ENCODE assay signal across 1 cellular context in the genomic region with DNA sequence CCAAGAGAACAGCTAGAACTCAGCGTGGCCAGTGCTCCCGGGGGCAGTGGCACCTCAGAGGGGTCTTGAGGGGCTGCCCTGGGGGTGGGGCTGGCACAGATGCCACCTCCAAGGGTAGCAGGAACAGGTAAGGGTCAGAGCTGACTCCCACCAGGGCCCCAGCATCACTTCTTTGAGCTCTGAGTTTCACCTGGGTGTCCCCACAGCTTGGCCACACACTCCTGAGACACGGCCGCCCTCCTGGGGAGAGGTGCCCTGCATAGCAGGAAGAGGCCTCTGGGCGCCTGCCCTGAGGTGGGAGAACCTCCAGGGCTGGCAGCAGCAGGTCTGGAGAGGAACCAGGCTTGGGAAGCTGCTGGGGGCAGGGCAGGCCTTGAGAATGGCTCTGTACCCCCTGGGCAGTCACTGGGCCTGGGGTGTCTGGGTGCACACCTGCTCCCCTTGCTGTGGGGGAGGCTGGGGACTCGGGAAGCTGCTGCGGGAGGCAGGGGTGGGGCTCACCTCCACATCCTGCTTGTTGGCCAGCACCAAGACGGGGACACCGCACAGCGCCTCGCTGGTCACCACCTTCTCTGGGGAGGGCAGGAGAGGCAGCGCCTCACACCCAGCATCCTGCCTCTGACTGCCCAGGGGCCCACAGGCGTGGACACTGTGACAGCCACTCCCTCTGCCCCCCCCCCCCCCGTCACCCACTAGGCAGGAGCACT.
TF ChIP-seq lines count a peak whose summit lies in the region.

No MANE protein-coding gene starts in this region.

TF ChIP-seq in K562, 482 proteins besides CTCF, POLR2A, EP300 and RAD21:
- TF ChIP-seq MIER1 (IDR thresholded peaks at IDR 0.05; ENCODE audit: low read depth) (no peak), ZBED1 (IDR thresholded peaks at IDR 0.05) (no peak), ZNF766 (CRISPR knock-in tag; conservative IDR thresholded peaks at IDR 0.05) (no peak), POLR2B (IDR thresholded peaks at IDR 0.05; ENCODE audit: low read depth, partially characterized antibody) (peak; percentile 22), ZNF274 (IDR thresholded peaks at IDR 0.05; ENCODE audit: borderline replicate concordance, low read depth, low read length) (no peak), TBP (optimal IDR thresholded peaks at IDR 0.05; ENCODE audit: low read depth, low read length) (no peak), ZNF561 (CRISPR knock-in tag; conservative IDR thresholded peaks at IDR 0.05) (no peak), ZNF639 (CRISPR knock-in tag; conservative IDR thresholded peaks at IDR 0.05 in 1 of 2, IDR thresholded peaks at IDR 0.05 in 1 of 2) (no peak), ZNF133 (CRISPR knock-in tag; IDR thresholded peaks at IDR 0.05) (no peak), KDM2B (CRISPR knock-in tag; IDR thresholded peaks at IDR 0.05) (no peak), ETV6 (IDR thresholded peaks at IDR 0.05; ENCODE audit: borderline replicate concordance in 1 of 2, low read depth in 2 of 2, low read length in 1 of 2) (no peak), ETV6 (CRISPR knock-in tag; IDR thresholded peaks at IDR 0.05; ENCODE audit: borderline replicate concordance) (no peak), ADNP (tag; IDR thresholded peaks at IDR 0.05) (no peak), POLR2G (IDR thresholded peaks at IDR 0.05; ENCODE audit: low read depth, low read length) (peak; percentile 71), XRCC4 (IDR thresholded peaks at IDR 0.05; ENCODE audit: extremely low read depth, insufficient read depth, insufficient read length) (no peak), RBFOX2 (IDR thresholded peaks at IDR 0.05; ENCODE audit: low read depth, low read length) (peak; percentile 58; the same call in 1 of the 2 replicates), HEY1 (CRISPR knock-in tag; IDR thresholded peaks at IDR 0.05; ENCODE audit: borderline replicate concordance) (no peak), HMGN3 (IDR thresholded peaks at IDR 0.05; ENCODE audit: borderline replicate concordance, extremely low read depth, insufficient read length, low read depth, low read length) (peak; percentile 43), XRCC5 (IDR thresholded peaks at IDR 0.05; ENCODE audit: low read depth, low read length) (no peak)
- TF ChIP-seq, protein P1, sequence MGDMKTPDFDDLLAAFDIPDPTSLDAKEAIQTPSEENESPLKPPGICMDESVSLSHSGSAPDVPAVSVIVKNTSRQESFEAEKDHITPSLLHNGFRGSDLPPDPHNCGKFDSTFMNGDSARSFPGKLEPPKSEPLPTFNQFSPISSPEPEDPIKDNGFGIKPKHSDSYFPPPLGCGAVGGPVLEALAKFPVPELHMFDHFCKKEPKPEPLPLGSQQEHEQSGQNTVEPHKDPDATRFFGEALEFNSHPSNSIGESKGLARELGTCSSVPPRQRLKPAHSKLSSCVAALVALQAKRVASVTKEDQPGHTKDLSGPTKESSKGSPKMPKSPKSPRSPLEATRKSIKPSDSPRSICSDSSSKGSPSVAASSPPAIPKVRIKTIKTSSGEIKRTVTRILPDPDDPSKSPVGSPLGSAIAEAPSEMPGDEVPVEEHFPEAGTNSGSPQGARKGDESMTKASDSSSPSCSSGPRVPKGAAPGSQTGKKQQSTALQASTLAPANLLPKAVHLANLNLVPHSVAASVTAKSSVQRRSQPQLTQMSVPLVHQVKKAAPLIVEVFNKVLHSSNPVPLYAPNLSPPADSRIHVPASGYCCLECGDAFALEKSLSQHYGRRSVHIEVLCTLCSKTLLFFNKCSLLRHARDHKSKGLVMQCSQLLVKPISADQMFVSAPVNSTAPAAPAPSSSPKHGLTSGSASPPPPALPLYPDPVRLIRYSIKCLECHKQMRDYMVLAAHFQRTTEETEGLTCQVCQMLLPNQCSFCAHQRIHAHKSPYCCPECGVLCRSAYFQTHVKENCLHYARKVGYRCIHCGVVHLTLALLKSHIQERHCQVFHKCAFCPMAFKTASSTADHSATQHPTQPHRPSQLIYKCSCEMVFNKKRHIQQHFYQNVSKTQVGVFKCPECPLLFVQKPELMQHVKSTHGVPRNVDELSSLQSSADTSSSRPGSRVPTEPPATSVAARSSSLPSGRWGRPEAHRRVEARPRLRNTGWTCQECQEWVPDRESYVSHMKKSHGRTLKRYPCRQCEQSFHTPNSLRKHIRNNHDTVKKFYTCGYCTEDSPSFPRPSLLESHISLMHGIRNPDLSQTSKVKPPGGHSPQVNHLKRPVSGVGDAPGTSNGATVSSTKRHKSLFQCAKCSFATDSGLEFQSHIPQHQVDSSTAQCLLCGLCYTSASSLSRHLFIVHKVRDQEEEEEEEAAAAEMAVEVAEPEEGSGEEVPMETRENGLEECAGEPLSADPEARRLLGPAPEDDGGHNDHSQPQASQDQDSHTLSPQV (IDR thresholded peaks at IDR 0.05) = no peak
- TF ChIP-seq, protein P2, sequence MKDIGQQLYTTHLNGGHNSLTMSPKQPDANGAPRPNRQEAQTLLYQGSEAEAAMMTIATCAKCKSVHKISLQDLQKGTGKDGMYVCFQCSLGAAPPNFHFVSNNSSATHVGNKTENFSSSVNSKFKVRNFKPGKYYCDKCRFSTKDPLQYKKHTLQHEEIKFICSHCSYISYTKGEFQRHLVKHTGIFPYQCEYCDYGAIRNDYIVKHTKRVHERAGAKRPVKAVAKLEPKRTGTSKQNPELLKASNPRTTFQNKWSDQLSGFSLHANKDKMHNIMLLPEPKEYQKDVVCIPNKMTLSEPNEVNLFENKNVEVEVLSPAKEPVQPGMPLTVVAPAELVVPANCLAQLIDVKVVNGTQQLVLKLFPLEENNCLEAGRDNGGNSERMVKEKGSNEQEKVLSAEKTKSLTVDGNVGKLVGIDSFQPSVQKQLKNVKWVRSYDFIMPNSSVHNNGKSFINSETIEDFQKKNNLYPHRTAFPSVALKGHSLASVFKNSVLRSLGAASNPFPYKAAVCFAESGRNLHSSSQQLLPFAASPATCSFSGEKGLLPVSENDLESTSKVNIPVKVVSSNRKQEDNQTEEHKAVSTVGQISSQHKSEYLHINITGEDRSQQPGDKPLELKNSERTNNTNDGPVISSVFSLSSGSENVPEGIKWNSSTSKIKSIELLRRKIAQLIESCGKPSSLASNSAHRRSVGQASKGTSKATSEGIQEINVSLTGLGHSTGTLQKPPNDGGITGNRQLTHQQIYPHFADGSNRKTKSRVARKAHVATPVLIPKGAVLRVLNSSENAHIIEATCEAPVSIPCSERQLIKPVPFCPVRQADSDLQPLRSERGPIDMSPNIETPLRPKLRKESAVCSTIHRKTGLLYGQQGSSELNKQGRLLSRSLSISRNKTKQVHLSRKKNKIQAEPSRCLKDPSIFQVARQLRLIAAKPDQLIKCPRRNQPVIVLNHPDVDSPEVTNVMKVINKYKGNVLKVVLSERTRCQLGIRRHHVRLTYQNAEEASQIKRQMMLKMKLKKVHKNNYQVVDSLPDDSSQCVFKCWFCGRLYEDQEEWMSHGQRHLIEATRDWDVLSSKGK (CRISPR knock-in tag; IDR thresholded peaks at IDR 0.05) = no peak
- TF ChIP-seq, protein P3, sequence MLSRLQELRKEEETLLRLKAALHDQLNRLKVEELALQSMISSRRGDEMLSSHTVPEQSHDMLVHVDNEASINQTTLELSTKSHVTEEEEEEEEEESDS (CRISPR knock-in tag; IDR thresholded peaks at IDR 0.05) = no peak
- TF ChIP-seq, protein P4, sequence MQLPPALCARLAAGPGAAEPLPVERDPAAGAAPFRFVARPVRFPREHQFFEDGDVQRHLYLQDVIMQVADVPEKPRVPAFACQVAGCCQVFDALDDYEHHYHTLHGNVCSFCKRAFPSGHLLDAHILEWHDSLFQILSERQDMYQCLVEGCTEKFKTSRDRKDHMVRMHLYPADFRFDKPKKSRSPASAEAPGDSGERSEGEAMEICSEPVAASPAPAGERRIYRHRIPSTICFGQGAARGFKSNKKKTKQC (CRISPR knock-in tag; IDR thresholded peaks at IDR 0.05) = no peak
TF ChIP-seq in K562: peak in this region for 4.
